8 cellular contexts compared by ENCODE assay signal in the genomic region with DNA sequence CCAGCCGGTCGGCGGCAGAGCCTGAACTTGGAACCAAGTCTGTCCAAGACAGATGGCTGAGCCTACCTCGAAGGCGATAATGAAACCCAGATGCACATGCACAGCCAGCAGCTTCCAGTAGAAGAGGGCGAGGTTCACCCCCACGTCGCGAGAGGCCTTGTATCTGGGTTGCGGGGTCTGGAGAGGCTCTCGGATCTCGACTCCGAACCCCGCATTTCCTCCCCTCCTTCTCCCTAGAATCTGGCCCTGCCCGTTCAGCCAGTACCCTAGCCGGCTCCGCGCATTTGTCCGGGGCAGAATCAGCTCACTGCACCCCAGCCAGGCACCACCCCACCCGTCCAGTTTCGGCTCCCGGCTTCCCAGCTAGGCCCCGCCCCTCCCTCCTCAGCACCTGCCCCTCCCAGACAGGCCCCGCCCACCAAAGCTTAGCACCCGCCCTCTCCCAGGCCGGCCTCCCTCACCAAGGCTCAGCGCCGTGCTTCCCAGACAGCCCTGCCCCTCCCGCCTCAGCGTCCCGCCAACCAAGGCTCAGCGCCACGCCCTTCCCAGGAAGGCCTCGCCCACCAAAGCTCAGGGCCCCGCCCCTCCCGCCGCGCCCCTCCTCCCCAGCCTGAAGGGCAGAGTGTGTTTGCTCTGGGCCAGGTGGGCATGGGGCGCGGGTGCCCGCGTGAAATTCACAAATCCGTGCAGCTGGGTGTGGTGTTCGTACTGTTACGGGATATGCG. TPM values are rescaled to one million over a fixed set of nuclear protein-coding genes. Genes with fewer than 3 reads are reported as not detected.
A peak's percentile ranks its signal among the peaks of the same experiment; 100 is the strongest.
DNase-seq lines count a peak whose midpoint lies in the region; ATAC-seq, FAIRE-seq and TF ChIP-seq lines count a peak whose summit lies in the region.

No MANE protein-coding gene starts in this region.

- H3K4me1 ChIP-seq in DOHH2 (ENCODE audit: control insufficient read depth, low read length): peaks cover 14% of the 10 kb centered on the region
- peaks cover 20% of the 10 kb centered on the region for H3K4me1 ChIP-seq in GM23338 (ENCODE audit: insufficient read depth)
- no peaks in the 10 kb centered on the region for H3K4me1 ChIP-seq in Loucy (ENCODE audit: insufficient read depth, low read length, poor library complexity, severe bottlenecking)
- peaks cover 13 to 18% of the 10 kb centered on the region in 2 donors for H3K4me1 ChIP-seq in neuronal stem cell (ENCODE audit: control insufficient read depth in 2 of 2, insufficient read depth in 1 of 2, low read depth in 1 of 2, low read length in 2 of 2)
- H3K4me1 ChIP-seq in stomach smooth muscle (ENCODE audit: control insufficient read depth, insufficient read depth, low read length): peaks cover 22% of the 10 kb centered on the region

- H3K4me3 Mint-ChIP-seq in GM23338: peak overlapping the region; percentile 77

- H3K36me3 ChIP-seq in DOHH2 (ENCODE audit: control insufficient read depth, low read length): no peaks in the 10 kb centered on the region
- no peaks in the 10 kb centered on the region for H3K36me3 ChIP-seq in GM23338 (ENCODE audit: insufficient read depth)
- no peaks in the 10 kb centered on the region for H3K36me3 ChIP-seq in Loucy (ENCODE audit: insufficient read depth, low read length)
- no peaks in the 10 kb centered on the region for H3K36me3 ChIP-seq in neuronal stem cell (replicated peaks in 1 of 2; ENCODE audit: control insufficient read depth in 2 of 2, insufficient read depth in 2 of 2, low read length in 2 of 2)
- no peaks in the 10 kb centered on the region for H3K36me3 ChIP-seq in stomach smooth muscle (ENCODE audit: control insufficient read depth in 2 of 2, insufficient read depth in 2 of 2, low read length in 2 of 2)

- H3K79me1 ChIP-seq in neuronal stem cell (ENCODE audit: low read depth, low read length): no peaks in the 10 kb centered on the region

- DNase-seq in GM23338 (ENCODE audit: low spot score) (peak; percentile 100), SIG-M5 treated with dmso at 0.1 percent for 504 hours (lab: John Stamatoyannopoulos, UW; ENCODE audit: unreplicated experiment) (peak; percentile 91), frontal cortex (ENCODE audit: low spot score in 2 of 2) (peak; percentile 81 to 98), neuronal stem cell (ENCODE audit: low spot score) (peak; percentile 96)
- DNase-seq in activated naive CD4-positive, alpha-beta T cell (lab: John Stamatoyannopoulos, UW): peak; percentile 51 to 88 (median 84)

- no CpG with 5 or more reads among the region's 46 CpGs for WGBS in neuronal stem cell (ENCODE audit: extremely low coverage in 2 of 2, insufficient read length in 2 of 2, insufficient replicate concordance in 1 of 2), 2 donors

- no peaks in the 10 kb centered on the region for H3K36me3 Mint-ChIP-seq in GM23338 (ENCODE audit: low read depth)

- peaks cover 13% of the 10 kb centered on the region for H3K4me1 Mint-ChIP-seq in GM23338

- FAIRE-seq in frontal cortex (lab: Jason Lieb, UNC): no peak

- peak; percentile 76 for ATAC-seq in GM23338

- H3K27me3 ChIP-seq in DOHH2 (ENCODE audit: control insufficient read depth, low read length) (peaks cover 16% of the 10 kb centered on the region), GM23338 (ENCODE audit: insufficient read depth) (peaks cover 8% of the 10 kb centered on the region), Loucy (ENCODE audit: insufficient read depth, low read length, poor library complexity, severe bottlenecking) (no peaks in the 10 kb centered on the region), neuronal stem cell (ENCODE audit: control insufficient read depth in 3 of 3, insufficient read depth in 3 of 3, low read depth in 1 of 3, low read length in 3 of 3) (peaks cover 0 to 61% (median 13%) of the 10 kb centered on the region in 3 experiments), stomach smooth muscle (ENCODE audit: control insufficient read depth in 1 of 2, insufficient read depth in 2 of 2, low read length in 2 of 2) (no peaks in the 10 kb centered on the region)

- H2AFZ ChIP-seq in GM23338: peak overlapping the region; percentile 97
- H2AFZ ChIP-seq in Loucy (ENCODE audit: low read length): no peak overlapping the region; the same call in 1 of the 2 replicates
- peak overlapping the region; percentile 85 for H2AFZ ChIP-seq in neuronal stem cell (ENCODE audit: low read length)

- H3K27ac Mint-ChIP-seq in GM23338: no peak overlapping the region

- peak overlapping the region; percentile 70 for H3K18ac ChIP-seq in neuronal stem cell (ENCODE audit: low read length)

- H3K4me2 ChIP-seq in DOHH2 (ENCODE audit: low read length): peak overlapping the region; percentile 86
- H3K4me2 ChIP-seq in GM23338: peak overlapping the region; percentile 94
- H3K4me2 ChIP-seq in Loucy (ENCODE audit: low read depth, low read length, poor library complexity, severe bottlenecking): peak overlapping the region; percentile 53
- H3K4me2 ChIP-seq in neuronal stem cell (ENCODE audit: insufficient read depth, low read length, poor library complexity, severe bottlenecking): peak overlapping the region; percentile 86

- H3K9me3 ChIP-seq in DOHH2 (ENCODE audit: control insufficient read depth, insufficient read depth, low read length) (no peaks in the 10 kb centered on the region), Loucy (ENCODE audit: insufficient read depth, low read depth, low read length) (no peaks in the 10 kb centered on the region), neuronal stem cell (replicated peaks in 1 of 2; ENCODE audit: control insufficient read depth in 2 of 2, insufficient read depth in 1 of 2, low read depth in 1 of 2, low read length in 2 of 2) (no peaks in the 10 kb centered on the region), stomach smooth muscle (ENCODE audit: control insufficient read depth in 2 of 2, low read length in 2 of 2) (no peaks in the 10 kb centered on the region)

- H3K23ac ChIP-seq in neuronal stem cell (ENCODE audit: low read depth, low read length, poor library complexity): peak overlapping the region; percentile 25

- H3F3A ChIP-seq in DOHH2 (ENCODE audit: control insufficient read depth, insufficient read depth) (no peaks in the 10 kb centered on the region), GM23338 (replicated peaks; ENCODE audit: low read depth) (peaks cover 4% of the 10 kb centered on the region; the same call in 1 of the 2 replicates), Loucy (ENCODE audit: low read depth) (no peaks in the 10 kb centered on the region)

- H3K9ac ChIP-seq in Loucy (ENCODE audit: low read depth, low read length, poor library complexity, severe bottlenecking) (no peak overlapping the region), neuronal stem cell (ENCODE audit: low read depth, low read length, poor library complexity) (no peak overlapping the region), stomach smooth muscle (ENCODE audit: low read length in 2 of 2) (peak overlapping the region; percentile 31 to 51)

- TF ChIP-seq CTCF in DOHH2 (IDR thresholded peaks at IDR 0.05; ENCODE audit: low read depth, low read length, poor library complexity, severe bottlenecking) (no peak), GM23338 (conservative IDR thresholded peaks at IDR 0.05; ENCODE audit: low read depth in 2 of 2) (no peak), Loucy (conservative IDR thresholded peaks at IDR 0.05; ENCODE audit: low read length) (no peak)

- no peaks in the 10 kb centered on the region for H3K9me2 ChIP-seq in DOHH2 (replicated peaks; ENCODE audit: control insufficient read depth, low read length)
- no peaks in the 10 kb centered on the region for H3K9me2 ChIP-seq in GM23338 (ENCODE audit: insufficient read depth)
- no peaks in the 10 kb centered on the region for H3K9me2 ChIP-seq in Loucy (replicated peaks; ENCODE audit: low read depth, low read length)

- H4K91ac ChIP-seq in neuronal stem cell (ENCODE audit: low read depth, low read length, poor library complexity): no peak overlapping the region

- H3K79me2 ChIP-seq in DOHH2 (ENCODE audit: control insufficient read depth, low read length) (no peaks in the 10 kb centered on the region), GM23338 (replicated peaks; ENCODE audit: insufficient read depth) (peaks cover 1% of the 10 kb centered on the region; the same call in 1 of the 2 replicates), Loucy (ENCODE audit: insufficient read depth, low read length) (no peaks in the 10 kb centered on the region)

- no peak overlapping the region for H2BK120ac ChIP-seq in neuronal stem cell (ENCODE audit: low read depth, low read length)

- H3K27ac ChIP-seq in DOHH2 (ENCODE audit: low read depth, low read length): no peak overlapping the region
- no peak overlapping the region for H3K27ac ChIP-seq in GM23338 (ENCODE audit: low read depth)
- no peak overlapping the region for H3K27ac ChIP-seq in neuronal stem cell (replicated peaks; ENCODE audit: low read length)
- no peak overlapping the region for H3K27ac ChIP-seq in stomach smooth muscle (ENCODE audit: low read length)

- no peak overlapping the region for H2BK12ac ChIP-seq in neuronal stem cell (ENCODE audit: low read length)

- H3K27me3 Mint-ChIP-seq in GM23338 (ENCODE audit: insufficient read depth, low read depth, poor library complexity): peaks cover 21% of the 10 kb centered on the region

- no peak overlapping the region for H3K4ac ChIP-seq in neuronal stem cell (ENCODE audit: low read length)

- no peak overlapping the region for H4K8ac ChIP-seq in neuronal stem cell (ENCODE audit: low read depth, low read length)

- H2BK5ac ChIP-seq in neuronal stem cell (ENCODE audit: low read length): no peak overlapping the region

- peak overlapping the region; percentile 33 for H2AK5ac ChIP-seq in neuronal stem cell (ENCODE audit: low read depth, low read length)

- H3K9me3 Mint-ChIP-seq in GM23338: no peaks in the 10 kb centered on the region; the same call in 2 of the 3 replicates

- no peaks in the 10 kb centered on the region for H4K20me1 ChIP-seq in DOHH2 (ENCODE audit: control insufficient read depth, insufficient read depth, low read depth, low read length)
- no peaks in the 10 kb centered on the region for H4K20me1 ChIP-seq in GM23338 (replicated peaks; ENCODE audit: insufficient read depth)
- no peaks in the 10 kb centered on the region for H4K20me1 ChIP-seq in Loucy (ENCODE audit: insufficient read depth, low read length, poor library complexity, severe bottlenecking)

- no peak overlapping the region for H3K14ac ChIP-seq in neuronal stem cell (ENCODE audit: low read length)

- peak overlapping the region; percentile 66 for H3K4me3 ChIP-seq in DOHH2 (ENCODE audit: low read length)
- peak overlapping the region; percentile 73 for H3K4me3 ChIP-seq in GM23338
- peak overlapping the region; percentile 52 for H3K4me3 ChIP-seq in Loucy (ENCODE audit: low read length, poor library complexity, severe bottlenecking)
- H3K4me3 ChIP-seq in neuronal stem cell (ENCODE audit: low read length in 2 of 2): peak overlapping the region; percentile 23 to 73
- peak overlapping the region; percentile 66 to 76 for H3K4me3 ChIP-seq in stomach smooth muscle (ENCODE audit: low read length in 2 of 2)

- H2BK15ac ChIP-seq in neuronal stem cell (ENCODE audit: low read length): no peak overlapping the region

RNA-seq across cellular contexts. Expression of a gene that starts 4.8 kb away (rescaled TPM):
- 37.5 and 46.4 TPM in 2 replicates for total RNA-seq in GM23338 (2014; rRNA removed; shearing (Covaris generic))
- 19.5 and 22.5 TPM in 2 replicates for polyA plus RNA-seq in GM23338 (2016; fragmentation: Nextera tagmentation; extraction: Ambion mirVana)
- total RNA-seq in frontal cortex: 1.2 TPM
- polyA plus RNA-seq in neuronal stem cell (2013, experiment 1 of 2): 14.7 TPM
- polyA plus RNA-seq in neuronal stem cell (2013, experiment 2 of 2): 14.8 TPM

RNA-seq across cellular contexts. Expression of a gene that starts 19.8 kb away (rescaled TPM):
- 1.6 and 1.8 TPM in 2 replicates for total RNA-seq in GM23338 (2014; rRNA removed; shearing (Covaris generic))
- 0.44 and 1.1 TPM in 2 replicates for polyA plus RNA-seq in GM23338 (2016; fragmentation: Nextera tagmentation; extraction: Ambion mirVana)
- total RNA-seq in frontal cortex: 16.7 TPM
- 4.3 TPM for polyA plus RNA-seq in neuronal stem cell (2013, experiment 1 of 2)
- polyA plus RNA-seq in neuronal stem cell (2013, experiment 2 of 2): 5.2 TPM

Comparison
In these comparisons a context has a peak if more than half of its experiments do, and no peak if none do; other contexts are left out.
1. H3K9ac ChIP-seq: peak in stomach smooth muscle (2 of 2); none in Loucy (single experiment) and neuronal stem cell (single experiment).
2. RNA of a gene that starts 4.8 kb away (total RNA-seq): 37.5 to 46.4 TPM in GM23338; 1.2 TPM in frontal cortex (single experiment); every median in the first group is over 10 times any median in the second.
3. Peak in every context shown above with its lines, with median percentiles within 50 percentile points of each other: H3K4me2 ChIP-seq, H3K4me3 ChIP-seq and DNase-seq.